Comparison of ENCODE assay signal across 10 cellular contexts in the genomic region with DNA sequence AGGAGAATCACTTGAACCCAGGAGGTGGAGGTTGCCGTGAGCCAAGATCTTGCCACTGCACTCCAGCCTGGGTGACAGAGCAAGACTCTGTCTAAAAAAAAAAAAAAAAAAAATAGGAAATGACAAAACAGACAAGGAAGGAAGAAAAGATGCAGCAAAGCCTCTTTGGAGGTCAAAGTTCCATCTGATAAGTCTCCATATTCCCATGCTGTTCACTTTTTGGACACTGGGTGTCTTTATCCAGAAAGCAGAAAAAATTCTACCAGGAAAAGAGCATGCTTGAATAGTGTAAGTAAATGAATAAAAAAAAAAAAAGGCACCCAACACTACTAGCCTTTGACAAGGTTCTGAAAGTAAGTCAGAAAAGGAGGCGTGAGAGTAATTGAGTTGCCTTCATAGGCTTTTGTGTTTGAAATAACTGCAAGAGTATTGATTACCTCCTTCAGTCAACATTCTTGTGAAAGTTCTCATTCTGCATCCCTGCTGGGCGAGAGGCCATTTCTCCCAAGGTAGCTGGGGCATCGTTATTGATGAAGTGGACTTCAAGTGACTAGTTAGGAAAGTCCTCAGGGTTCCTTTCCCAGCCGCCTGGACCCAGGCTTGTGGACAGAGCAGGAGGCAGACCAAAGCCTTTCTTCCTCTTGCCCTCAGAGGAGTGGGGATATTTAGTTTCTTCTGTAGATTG.
DNase-seq lines count a peak whose midpoint lies in the region; ATAC-seq lines count a peak whose summit lies in the region.
"Had no signal": no experiment of that assay in that cellular context is flagged by ENCODE, and none has a peak within 500 bp of the region (broad histone marks: within the 10 kb centered on the region; RNA-seq: fewer than 3 reads in every experiment).

No MANE protein-coding gene starts in this region.

- DNase-seq in CD1c-positive myeloid dendritic cell (ENCODE audit: extremely low spot score) = peak; percentile 16
- DNase-seq in LoVo (ENCODE audit: low spot score) = peak; percentile 81
- peak; percentile 11 for DNase-seq in cerebellar cortex (ENCODE audit: low spot score)
- peak; percentile 36 for DNase-seq in mucosa of gallbladder (ENCODE audit: low spot score)
- no peak for DNase-seq in NCI-H1092 (lab: John Stamatoyannopoulos, UW)
- no peak for DNase-seq in NCI-H2107 (lab: John Stamatoyannopoulos, UW)
- DNase-seq: H7, MG63 had no signal

- ATAC-seq in GM19452 (IDR thresholded peaks at IDR 0.05; ENCODE audit: unreplicated experiment) (no peak), HG02981 (IDR thresholded peaks at IDR 0.05; ENCODE audit: unreplicated experiment) (no peak)

Comparison
In these comparisons a context has a peak if more than half of its experiments do, and no peak if none do; other contexts are left out.
1. DNase-seq: peak in CD1c-positive myeloid dendritic cell (single experiment), LoVo (single experiment), cerebellar cortex (single experiment) and mucosa of gallbladder (single experiment); none in NCI-H1092 (single experiment) and NCI-H2107 (single experiment).